ENCODE assay signal across 8 cellular contexts in the genomic region with DNA sequence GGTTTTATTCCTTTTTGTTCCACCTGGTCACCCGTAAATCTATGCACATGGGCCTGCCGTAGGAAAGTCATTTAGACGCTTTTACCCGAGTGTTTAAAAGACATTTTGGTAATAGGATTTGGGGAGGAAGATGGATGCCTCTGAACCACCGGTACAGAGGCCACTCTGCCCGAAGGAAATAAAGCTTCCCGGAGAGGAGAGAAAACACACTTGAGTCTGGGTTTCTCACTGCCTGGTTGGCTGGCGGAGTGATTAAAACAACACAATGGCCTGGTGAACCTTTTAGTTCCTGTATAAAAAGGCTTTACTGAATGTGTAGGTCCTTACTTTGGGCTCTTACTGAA. TPM values are rescaled to one million over a fixed set of nuclear protein-coding genes. Genes with fewer than 3 reads are reported as not detected.
DNase-seq lines count a peak whose midpoint lies in the region; ATAC-seq and TF ChIP-seq lines count a peak whose summit lies in the region.

No MANE protein-coding gene starts in this region.

- H3K9ac ChIP-seq in mesenchymal stem cell (ENCODE audit: low read length) (peak overlapping the region; percentile 96), subcutaneous abdominal adipose tissue (ENCODE audit: low read length in 5 of 5) (peak overlapping the region; percentile 9 to 88 (median 78))

- H3K4me3 ChIP-seq in RWPE2 (ENCODE audit: severe bottlenecking), result peak overlapping the region; percentile 41
- peak overlapping the region in 1 of 2 experiments; percentile 90 for H3K4me3 ChIP-seq in mesenchymal stem cell (ENCODE audit: insufficient read depth in 1 of 2, low read depth in 1 of 2, low read length in 2 of 2)
- H3K4me3 ChIP-seq in subcutaneous abdominal adipose tissue (ENCODE audit: low read depth in 1 of 5, low read length in 5 of 5), result peak overlapping the region; percentile 80 to 94 (median 84)

- peak overlapping the region; percentile 65 for H3K4me2 ChIP-seq in mesenchymal stem cell (ENCODE audit: low read length, poor library complexity, severe bottlenecking)

- peak overlapping the region; percentile 82 for H3K27ac ChIP-seq in RWPE2 (ENCODE audit: poor library complexity, severe bottlenecking)
- peak overlapping the region; percentile 89 for H3K27ac ChIP-seq in mesenchymal stem cell (ENCODE audit: low read length, poor library complexity, severe bottlenecking)
- H3K27ac ChIP-seq in subcutaneous abdominal adipose tissue (ENCODE audit: low read depth, low read length), result peak overlapping the region; percentile 92

- H3K23ac ChIP-seq in mesenchymal stem cell (ENCODE audit: low read length in 2 of 2), result no peak overlapping the region

- no peaks in the 10 kb centered on the region for H3K27me3 ChIP-seq in RWPE2 (ENCODE audit: insufficient read depth, poor library complexity, severe bottlenecking)
- no peaks in the 10 kb centered on the region for H3K27me3 ChIP-seq in mesenchymal stem cell (ENCODE audit: control insufficient read depth in 1 of 2, insufficient read depth in 1 of 2, low read length in 2 of 2)
- H3K27me3 ChIP-seq in subcutaneous abdominal adipose tissue (ENCODE audit: control insufficient read depth in 5 of 5, insufficient read depth in 4 of 5, low read length in 5 of 5), result no peaks in the 10 kb centered on the region

- no peak overlapping the region for H2BK5ac ChIP-seq in mesenchymal stem cell (ENCODE audit: low read depth, low read length, poor library complexity, severe bottlenecking)

- H3K36me3 ChIP-seq in RWPE2 (ENCODE audit: low read depth), result no peaks in the 10 kb centered on the region
- no peaks in the 10 kb centered on the region for H3K36me3 ChIP-seq in mesenchymal stem cell (ENCODE audit: control insufficient read depth in 1 of 2, insufficient read depth in 2 of 2, low read depth in 1 of 2, low read length in 2 of 2)
- H3K36me3 ChIP-seq in subcutaneous abdominal adipose tissue (ENCODE audit: control insufficient read depth in 5 of 5, insufficient read depth in 5 of 5, low read length in 5 of 5), result no peaks in the 10 kb centered on the region

- no peaks in the 10 kb centered on the region for H3K4me1 ChIP-seq in RWPE2 (ENCODE audit: insufficient read depth, poor library complexity, severe bottlenecking)
- H3K4me1 ChIP-seq in mesenchymal stem cell (ENCODE audit: control insufficient read depth, insufficient read depth, low read depth, low read length), result no peaks in the 10 kb centered on the region
- peaks cover 0 to 19% (median 16%) of the 10 kb centered on the region in 5 donors for H3K4me1 ChIP-seq in subcutaneous abdominal adipose tissue (ENCODE audit: control insufficient read depth in 5 of 5, insufficient read depth in 5 of 5, low read length in 5 of 5)

- no peaks in the 10 kb centered on the region for H3K9me3 Mint-ChIP-seq in central memory CD8-positive, alpha-beta T cell

- peak overlapping the region; percentile 85 for H3K4me3 Mint-ChIP-seq in central memory CD8-positive, alpha-beta T cell

- DNase-seq in activated CD4-positive, alpha-beta T cell treated with anti-CD3 and anti-CD28 coated beads for 1 hour, result peak; percentile 10
- no peak for DNase-seq in activated CD4-positive, alpha-beta T cell treated with anti-CD3 and anti-CD28 coated beads for 4 hours
- no peak for DNase-seq in RWPE2 (ENCODE audit: low spot score)
- no peak for DNase-seq in central memory CD8-positive, alpha-beta T cell (ENCODE audit: low spot score in 2 of 2)
- DNase-seq in mesenchymal stem cell, result no peak
- no peak for DNase-seq in NCI-H226

- H3K9me3 ChIP-seq in RWPE2 (ENCODE audit: severe bottlenecking) (no peaks in the 10 kb centered on the region), mesenchymal stem cell (ENCODE audit: control insufficient read depth, low read length) (no peaks in the 10 kb centered on the region), subcutaneous abdominal adipose tissue (ENCODE audit: control insufficient read depth in 5 of 5, low read length in 5 of 5) (no peaks in the 10 kb centered on the region)

- 29% methylated on average over 8 of the region's 8 CpGs for WGBS in mesenchymal stem cell

- H4K8ac ChIP-seq in mesenchymal stem cell (ENCODE audit: low read length), result no peak overlapping the region

- H2BK15ac ChIP-seq in mesenchymal stem cell (ENCODE audit: low read depth, poor library complexity, severe bottlenecking), result no peak overlapping the region

- no peak overlapping the region for H2AFZ ChIP-seq in mesenchymal stem cell (ENCODE audit: low read depth, low read length)

- H2AK5ac ChIP-seq in mesenchymal stem cell (ENCODE audit: low read length, severe bottlenecking), result no peak overlapping the region

- H3K79me1 ChIP-seq in mesenchymal stem cell (replicated peaks; ENCODE audit: low read length, poor library complexity, severe bottlenecking), result peaks cover 3% of the 10 kb centered on the region

- no peak overlapping the region for H3K14ac ChIP-seq in mesenchymal stem cell (ENCODE audit: low read length in 2 of 2)

- H4K91ac ChIP-seq in mesenchymal stem cell (ENCODE audit: low read length), result no peak overlapping the region

- H3K18ac ChIP-seq in mesenchymal stem cell (ENCODE audit: low read depth in 1 of 2, low read length in 2 of 2), result peak overlapping the region in 1 of 2 experiments; percentile 38

- H2BK120ac ChIP-seq in mesenchymal stem cell (ENCODE audit: low read depth, low read length), result no peak overlapping the region

- peak overlapping the region in 1 of 2 experiments; percentile 87 for H3K4ac ChIP-seq in mesenchymal stem cell (ENCODE audit: low read depth in 1 of 2, low read length in 2 of 2)

- H2BK12ac ChIP-seq in mesenchymal stem cell (ENCODE audit: low read length in 2 of 2), result no peak overlapping the region

- H3K36me3 Mint-ChIP-seq in central memory CD8-positive, alpha-beta T cell (ENCODE audit: insufficient read depth), result peaks cover 17% of the 10 kb centered on the region

- peak; percentile 0 for ATAC-seq in HG03045 (IDR thresholded peaks at IDR 0.05; ENCODE audit: unreplicated experiment)
- no peak for ATAC-seq in RWPE2 (ENCODE audit: low read depth)
- ATAC-seq in central memory CD8-positive, alpha-beta T cell (replicated peaks; ENCODE audit: extremely low read depth, poor library complexity, severe bottlenecking), result no peak

- no peaks in the 10 kb centered on the region for H3K27me3 Mint-ChIP-seq in central memory CD8-positive, alpha-beta T cell

- H3K4me1 Mint-ChIP-seq in central memory CD8-positive, alpha-beta T cell, result peaks cover 23% of the 10 kb centered on the region

- TF ChIP-seq CTCF in RWPE2 (IDR thresholded peaks at IDR 0.05; ENCODE audit: poor library complexity, severe bottlenecking), result no peak

- H3K27ac Mint-ChIP-seq in central memory CD8-positive, alpha-beta T cell (ENCODE audit: low read depth), result peak overlapping the region; percentile 97

RNA-seq across cellular contexts. Expression of a gene that starts 0.8 kb away (rescaled TPM):
- polyA plus RNA-seq in mesenchymal stem cell (2013, experiment 1 of 2), result 0.91 TPM
- 0.85 TPM for polyA plus RNA-seq in mesenchymal stem cell (2013, experiment 2 of 2)

RNA-seq across cellular contexts. Expression of a gene that starts 1.3 kb away (rescaled TPM):
- polyA plus RNA-seq in mesenchymal stem cell (2013, experiment 1 of 2), result 0.03 TPM
- polyA plus RNA-seq in mesenchymal stem cell (2013, experiment 2 of 2), result not detected
